In the genomic region with DNA sequence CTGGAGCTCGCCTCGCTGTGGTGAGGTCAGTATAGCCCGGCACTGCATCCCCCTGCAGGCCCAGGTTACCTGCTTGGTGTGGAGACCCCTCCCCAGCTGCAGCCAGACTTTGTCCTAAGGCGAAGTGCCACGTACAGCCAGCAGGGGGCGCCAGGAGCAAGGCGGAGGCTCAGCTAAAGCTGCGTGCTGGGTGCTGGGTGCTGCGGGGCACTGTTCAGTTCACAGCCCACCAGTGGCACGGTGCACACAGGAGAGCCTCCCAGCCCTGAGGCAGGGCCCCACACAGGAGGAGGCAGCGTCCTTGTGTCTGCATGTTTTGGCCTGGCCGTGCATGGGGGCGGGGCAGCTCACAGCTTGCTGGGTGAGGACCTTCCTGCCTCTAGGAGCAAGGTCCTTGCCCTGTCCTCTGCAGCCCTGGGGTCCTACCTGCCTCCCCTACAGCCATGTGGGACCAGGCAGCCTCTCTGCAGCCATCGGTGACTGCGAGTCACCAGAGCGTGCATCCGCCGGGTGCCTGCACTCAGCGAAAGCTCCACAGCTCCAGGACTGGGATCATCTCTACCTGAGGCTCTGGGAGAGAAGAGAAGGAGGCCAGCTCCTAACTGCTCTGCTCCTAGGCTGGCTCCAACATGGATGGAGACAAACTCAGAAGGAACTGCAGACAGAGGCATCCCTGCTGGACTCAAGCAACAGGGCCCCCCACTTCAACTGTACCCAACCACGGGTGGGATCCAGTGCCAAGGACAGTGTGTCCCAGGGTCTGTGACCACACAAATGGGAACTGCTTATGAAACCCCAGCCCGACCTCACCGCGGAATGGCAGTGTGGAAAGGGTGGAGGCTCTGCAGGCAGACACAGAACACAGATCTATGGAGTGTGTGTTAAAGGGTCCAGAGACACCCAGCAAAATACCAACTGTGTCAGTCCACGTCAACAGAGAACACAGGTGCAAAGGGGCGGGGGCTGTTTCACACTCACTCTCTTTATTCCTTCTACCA, we compare ENCODE assay signal across 1 cellular context.
A peak's percentile ranks its signal among the peaks of the same experiment; 100 is the strongest.
TF ChIP-seq lines count a peak whose summit lies in the region.

No MANE protein-coding gene starts in this region.

TF ChIP-seq in HepG2, 621 proteins besides CTCF, POLR2A, EP300 and RAD21 (continued from another document):
- TF ChIP-seq POLR2AphosphoS2 (IDR thresholded peaks at IDR 0.05; ENCODE audit: low read depth, low read length), result no peak; the same call in 1 of the 2 replicates
- TF ChIP-seq ERF (CRISPR knock-in tag; IDR thresholded peaks at IDR 0.05), result peak; percentile 91
- no peak for TF ChIP-seq ZBTB2 (CRISPR knock-in tag; IDR thresholded peaks at IDR 0.05; ENCODE audit: low read depth)
- 0 out of 2 replicates have a peak, but pooled peaks have one; percentile 46 for TF ChIP-seq ZFP41 (CRISPR knock-in tag; IDR thresholded peaks at IDR 0.05; ENCODE audit: borderline replicate concordance)
- no peak for TF ChIP-seq HNRNPH1 (optimal IDR thresholded peaks at IDR 0.05; ENCODE audit: low read depth, low read length)
- TF ChIP-seq ZFP62 (CRISPR knock-in tag; IDR thresholded peaks at IDR 0.05), result no peak
- TF ChIP-seq ZNF431 (CRISPR knock-in tag; IDR thresholded peaks at IDR 0.05; ENCODE audit: borderline replicate concordance, low read depth), result peak; percentile 91
- peak; percentile 61 for TF ChIP-seq CHD4 (IDR thresholded peaks at IDR 0.05; ENCODE audit: borderline replicate concordance, low read length)
- TF ChIP-seq ONECUT2 (CRISPR knock-in tag; IDR thresholded peaks at IDR 0.05), result no peak
- TF ChIP-seq ZFYVE20 (CRISPR knock-in tag; IDR thresholded peaks at IDR 0.05; ENCODE audit: borderline replicate concordance, low read depth), result no peak
- TF ChIP-seq ZNF512 (CRISPR knock-in tag; IDR thresholded peaks at IDR 0.05), result peak; percentile 58; the same call in 1 of the 2 replicates
- 0 out of 2 replicates have a peak, but pooled peaks have one; percentile 87 for TF ChIP-seq ZNF230 (CRISPR knock-in tag; IDR thresholded peaks at IDR 0.05)
- no peak for TF ChIP-seq ZNF530 (CRISPR knock-in tag; IDR thresholded peaks at IDR 0.05; ENCODE audit: low read depth)
- TF ChIP-seq NCOA1 (CRISPR knock-in tag; IDR thresholded peaks at IDR 0.05), result peak; percentile 90
- TF ChIP-seq, protein P1, sequence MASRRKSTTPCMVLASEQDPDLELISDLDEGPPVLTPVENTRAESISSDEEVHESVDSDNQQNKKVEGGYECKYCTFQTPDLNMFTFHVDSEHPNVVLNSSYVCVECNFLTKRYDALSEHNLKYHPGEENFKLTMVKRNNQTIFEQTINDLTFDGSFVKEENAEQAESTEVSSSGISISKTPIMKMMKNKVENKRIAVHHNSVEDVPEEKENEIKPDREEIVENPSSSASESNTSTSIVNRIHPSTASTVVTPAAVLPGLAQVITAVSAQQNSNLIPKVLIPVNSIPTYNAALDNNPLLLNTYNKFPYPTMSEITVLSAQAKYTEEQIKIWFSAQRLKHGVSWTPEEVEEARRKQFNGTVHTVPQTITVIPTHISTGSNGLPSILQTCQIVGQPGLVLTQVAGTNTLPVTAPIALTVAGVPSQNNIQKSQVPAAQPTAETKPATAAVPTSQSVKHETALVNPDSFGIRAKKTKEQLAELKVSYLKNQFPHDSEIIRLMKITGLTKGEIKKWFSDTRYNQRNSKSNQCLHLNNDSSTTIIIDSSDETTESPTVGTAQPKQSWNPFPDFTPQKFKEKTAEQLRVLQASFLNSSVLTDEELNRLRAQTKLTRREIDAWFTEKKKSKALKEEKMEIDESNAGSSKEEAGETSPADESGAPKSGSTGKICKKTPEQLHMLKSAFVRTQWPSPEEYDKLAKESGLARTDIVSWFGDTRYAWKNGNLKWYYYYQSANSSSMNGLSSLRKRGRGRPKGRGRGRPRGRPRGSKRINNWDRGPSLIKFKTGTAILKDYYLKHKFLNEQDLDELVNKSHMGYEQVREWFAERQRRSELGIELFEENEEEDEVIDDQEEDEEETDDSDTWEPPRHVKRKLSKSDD (CRISPR knock-in tag; IDR thresholded peaks at IDR 0.05; ENCODE audit: low read depth), result peak; percentile 97
- peak; percentile 94 for TF ChIP-seq RXRA (CRISPR knock-in tag; IDR thresholded peaks at IDR 0.05)
- peak; percentile 38; the same call in 1 of the 2 replicates for TF ChIP-seq NFYC (CRISPR knock-in tag; IDR thresholded peaks at IDR 0.05)
- TF ChIP-seq ZNF7 (CRISPR knock-in tag; IDR thresholded peaks at IDR 0.05), result no peak
- TF ChIP-seq ZNF549 (CRISPR knock-in tag; IDR thresholded peaks at IDR 0.05), result no peak
- no peak for TF ChIP-seq ZNF660 (CRISPR knock-in tag; IDR thresholded peaks at IDR 0.05; ENCODE audit: borderline replicate concordance, low read depth)
